18 cellular contexts compared by ENCODE assay signal in the genomic region with DNA sequence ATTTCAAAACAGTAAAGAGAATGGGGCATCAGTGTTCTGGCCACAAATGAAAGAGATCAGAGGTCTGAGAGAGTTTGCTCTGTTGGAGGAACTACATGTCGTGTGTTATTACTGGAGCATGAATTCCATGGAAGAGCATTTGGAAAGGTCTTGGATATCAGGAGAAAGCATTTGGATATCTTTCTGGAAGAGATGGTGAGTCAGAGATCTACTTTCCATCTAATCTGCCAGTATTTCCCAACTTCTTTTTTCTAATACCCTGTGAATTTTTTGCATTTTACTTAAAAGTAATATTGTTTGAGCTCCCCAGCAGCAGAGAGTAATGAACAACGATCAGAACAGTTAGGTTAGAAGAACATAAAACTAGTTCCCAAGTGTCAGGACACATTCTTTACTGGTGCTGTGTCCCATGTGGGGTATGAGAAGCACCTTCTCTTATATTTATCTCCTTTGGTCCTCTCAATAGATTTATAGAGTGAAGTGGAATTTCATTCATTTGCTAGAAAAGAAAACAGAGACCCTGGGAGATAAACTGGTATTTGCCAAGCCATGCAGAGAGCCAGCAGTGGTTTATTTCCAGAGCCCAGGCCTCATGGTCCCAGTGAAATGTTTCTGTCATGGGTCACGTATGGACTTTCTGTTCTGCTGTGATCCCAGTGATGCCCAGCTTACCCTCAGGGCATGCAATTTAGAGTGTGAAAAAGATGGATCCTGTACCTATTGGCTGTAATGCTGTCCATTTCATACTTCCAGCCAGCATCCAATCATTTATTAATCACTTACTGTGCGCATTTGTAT.
DNase-seq lines count a peak whose midpoint lies in the region; ATAC-seq and TF ChIP-seq lines count a peak whose summit lies in the region.
"Had no signal": no experiment of that assay in that cellular context is flagged by ENCODE, and none has a peak within 500 bp of the region (broad histone marks: within the 10 kb centered on the region; RNA-seq: fewer than 3 reads in every experiment).

No MANE protein-coding gene starts in this region.

- ATAC-seq in RWPE2 (ENCODE audit: low read depth) (peak; percentile 89), HG03378 (IDR thresholded peaks at IDR 0.05; ENCODE audit: unreplicated experiment) (no peak)
- no peak for ATAC-seq in activated CD8-positive, alpha-beta T cell treated with anti-CD3 and anti-CD28 coated beads, Interleukin-2, amount 10 ng/mL, durations not matched to agents 7 days and 5 days
- ATAC-seq: GM12878; left colon; stimulated activated naive CD8-positive, alpha-beta T cell treated with anti-CD3 and anti-CD28 coated beads, Interleukin-15, amount 100 ng/mL, for 72 hours had no signal

- DNase-seq in Daoy (ENCODE audit: low read depth) (peak; percentile 88), RWPE2 (ENCODE audit: low spot score) (peak; percentile 50), epithelial cell of proximal tubule (ENCODE audit: low read depth) (peak; percentile 18), osteocyte (ENCODE audit: extremely low spot score, unreplicated experiment) (no peak), HuH-7.5 (ENCODE audit: low spot score) (no peak), NCI-H774 (lab: John Stamatoyannopoulos, UW) (no peak)
- DNase-seq in activated CD8-positive, alpha-beta T cell treated with anti-CD3 and anti-CD28 coated beads, Interleukin-2, amount 10 ng/mL, durations not matched to agents 7 days and 5 days: no peak
- DNase-seq: activated CD4-positive, alpha-beta T cell treated with anti-CD3 and anti-CD28 coated beads, Interleukin-2, amount 50 U/mL, for 48 hours; CD4-positive, alpha-beta memory T cell; left colon; NCI-H1105 treated with DMSO at 0.1 percent for 48 hours; nucleus accumbens; stimulated activated CD4-positive, alpha-beta T cell treated with anti-CD3 and anti-CD28 coated beads, Interleukin-4, amount 100 ng/mL, for 1 hour; stimulated activated naive CD8-positive, alpha-beta T cell treated with anti-CD3 and anti-CD28 coated beads, Interleukin-15, amount 100 ng/mL, for 72 hours; T-helper 1 cell had no signal

- POLR2A ChIA-PET in activated CD8-positive, alpha-beta T cell treated with anti-CD3 and anti-CD28 coated beads, Interleukin-2, amount 10 ng/mL, durations not matched to agents 7 days and 5 days (lab: Charles Lee): no interaction called here

- no peak overlapping the region for H3K4me3 Mint-ChIP-seq in osteocyte (ENCODE audit: unreplicated experiment)
- no peak overlapping the region for H3K4me3 Mint-ChIP-seq in activated CD8-positive, alpha-beta T cell treated with anti-CD3 and anti-CD28 coated beads, Interleukin-2, amount 10 ng/mL, durations not matched to agents 7 days and 5 days
- H3K4me3 Mint-ChIP-seq: CD4-positive, alpha-beta memory T cell; stimulated activated naive CD8-positive, alpha-beta T cell treated with anti-CD3 and anti-CD28 coated beads, Interleukin-15, amount 100 ng/mL, for 72 hours had no signal

- H3K27ac ChIP-seq in RWPE2 (ENCODE audit: poor library complexity, severe bottlenecking): peak overlapping the region; percentile 37
- H3K27ac ChIP-seq: epithelial cell of prostate had no signal

- no peaks in the 10 kb centered on the region for H3K36me3 ChIP-seq in RWPE2 (ENCODE audit: low read depth)

- no peaks in the 10 kb centered on the region for H3K36me3 Mint-ChIP-seq in osteocyte (ENCODE audit: unreplicated experiment)
- no peaks in the 10 kb centered on the region for H3K36me3 Mint-ChIP-seq in activated CD8-positive, alpha-beta T cell treated with anti-CD3 and anti-CD28 coated beads, Interleukin-2, amount 10 ng/mL, durations not matched to agents 7 days and 5 days (ENCODE audit: low read depth)

- H3K27ac Mint-ChIP-seq in osteocyte (ENCODE audit: unreplicated experiment): peak overlapping the region; percentile 79
- H3K27ac Mint-ChIP-seq in activated CD8-positive, alpha-beta T cell treated with anti-CD3 and anti-CD28 coated beads, Interleukin-2, amount 10 ng/mL, durations not matched to agents 7 days and 5 days: no peak overlapping the region
- H3K27ac Mint-ChIP-seq: CD4-positive, alpha-beta memory T cell; stimulated activated naive CD8-positive, alpha-beta T cell treated with anti-CD3 and anti-CD28 coated beads, Interleukin-15, amount 100 ng/mL, for 72 hours had no signal

- TF ChIP-seq CTCF in RWPE2 (IDR thresholded peaks at IDR 0.05; ENCODE audit: poor library complexity, severe bottlenecking) (no peak), epithelial cell of proximal tubule (conservative IDR thresholded peaks at IDR 0.05; ENCODE audit: low read depth, low read length) (no peak), osteocyte (IDR thresholded peaks at IDR 0.05) (no peak)

- peaks cover 7% of the 10 kb centered on the region for H3K4me1 ChIP-seq in RWPE2 (ENCODE audit: insufficient read depth, poor library complexity, severe bottlenecking)

- no peaks in the 10 kb centered on the region for H3K27me3 ChIP-seq in RWPE2 (ENCODE audit: insufficient read depth, poor library complexity, severe bottlenecking)

- H3K4me3 ChIP-seq in RWPE2 (ENCODE audit: severe bottlenecking) (no peak overlapping the region), epithelial cell of proximal tubule (ENCODE audit: low read depth, low read length) (no peak overlapping the region)
- H3K4me3 ChIP-seq: GM12878 had no signal

- H3K9me3 Mint-ChIP-seq in osteocyte (ENCODE audit: unreplicated experiment): no peaks in the 10 kb centered on the region
- no peaks in the 10 kb centered on the region for H3K9me3 Mint-ChIP-seq in activated CD8-positive, alpha-beta T cell treated with anti-CD3 and anti-CD28 coated beads, Interleukin-2, amount 10 ng/mL, durations not matched to agents 7 days and 5 days (ENCODE audit: insufficient read depth)

- H3K4me1 Mint-ChIP-seq in osteocyte (ENCODE audit: unreplicated experiment): peaks cover 31% of the 10 kb centered on the region
- no peaks in the 10 kb centered on the region for H3K4me1 Mint-ChIP-seq in activated CD8-positive, alpha-beta T cell treated with anti-CD3 and anti-CD28 coated beads, Interleukin-2, amount 10 ng/mL, durations not matched to agents 7 days and 5 days (ENCODE audit: low read depth)
- H3K4me1 Mint-ChIP-seq: CD4-positive, alpha-beta memory T cell; stimulated activated naive CD8-positive, alpha-beta T cell treated with anti-CD3 and anti-CD28 coated beads, Interleukin-15, amount 100 ng/mL, for 72 hours had no signal

- no peaks in the 10 kb centered on the region for H3K27me3 Mint-ChIP-seq in osteocyte (ENCODE audit: unreplicated experiment)
- no peaks in the 10 kb centered on the region for H3K27me3 Mint-ChIP-seq in activated CD8-positive, alpha-beta T cell treated with anti-CD3 and anti-CD28 coated beads, Interleukin-2, amount 10 ng/mL, durations not matched to agents 7 days and 5 days (ENCODE audit: low read depth)
- H3K27me3 Mint-ChIP-seq: CD4-positive, alpha-beta memory T cell; stimulated activated naive CD8-positive, alpha-beta T cell treated with anti-CD3 and anti-CD28 coated beads, Interleukin-15, amount 100 ng/mL, for 72 hours had no signal

- CTCF ChIA-PET in activated CD8-positive, alpha-beta T cell treated with anti-CD3 and anti-CD28 coated beads, Interleukin-2, amount 10 ng/mL, durations not matched to agents 7 days and 5 days (lab: Charles Lee): no interaction called here

- no peaks in the 10 kb centered on the region for H3K9me3 ChIP-seq in RWPE2 (ENCODE audit: severe bottlenecking)

Comparison
In these comparisons a context has a peak if more than half of its experiments do, and no peak if none do; other contexts are left out.
1. DNase-seq: peak in Daoy (single experiment), RWPE2 (single experiment) and epithelial cell of proximal tubule (single experiment); none in osteocyte (single experiment), HuH-7.5 (single experiment), NCI-H774 (single experiment) and activated CD8-positive, alpha-beta T cell treated with anti-CD3 and anti-CD28 coated beads, Interleukin-2, amount 10 ng/mL, durations not matched to agents 7 days and 5 days (single experiment).